ENCODE assay signal across 18 cellular contexts in the genomic region with DNA sequence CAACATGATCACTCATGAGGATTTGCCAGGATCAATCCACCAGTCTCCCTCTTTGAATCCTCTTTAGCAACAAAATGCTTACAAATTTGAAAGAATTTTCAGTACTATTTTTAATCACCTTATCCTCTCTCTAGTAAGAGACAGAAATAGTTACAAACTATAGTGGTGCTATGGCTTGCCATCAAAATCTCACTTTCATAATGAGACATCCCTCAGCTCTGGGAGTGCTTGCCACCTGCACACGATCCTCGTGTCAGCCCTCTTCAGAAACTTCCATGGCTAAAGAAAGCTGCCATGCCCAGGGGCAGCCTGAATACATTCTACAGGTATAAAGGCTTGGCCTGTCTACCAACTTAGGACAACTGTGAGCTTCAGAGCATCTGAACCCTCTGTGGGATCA. TPM values are rescaled to one million over a fixed set of nuclear protein-coding genes. Genes with fewer than 3 reads are reported as not detected.
A peak's percentile ranks its signal among the peaks of the same experiment; 100 is the strongest.
DNase-seq lines count a peak whose midpoint lies in the region; ATAC-seq, FAIRE-seq and TF ChIP-seq lines count a peak whose summit lies in the region.
"Had no signal": no experiment of that assay in that cellular context is flagged by ENCODE, and none has a peak within 500 bp of the region (broad histone marks: within the 10 kb centered on the region; RNA-seq: fewer than 3 reads in every experiment).

No MANE protein-coding gene starts in this region.

- peaks cover 10% of the 10 kb centered on the region in 2 donors for H3K9me3 Mint-ChIP-seq in activated T-cell treated with anti-CD3 and anti-CD28 coated beads, Interleukin-2, amount 50 U/mL, for 72 hours

- CTCF ChIA-PET in GM12878 (lab: Yijun Ruan, JAX), result interaction anchor here (1.1 kb wide), 1 partner anchor 38 kb away, joined by 3 read pairs; no protein-coding TSS in a partner anchor

- no peak for FAIRE-seq in GM12878 (lab: Jason Lieb, UNC)

- H3K36me3 ChIP-seq in GM12878 (ENCODE audit: control insufficient read depth in 2 of 2, insufficient read depth in 2 of 2, low read length in 1 of 2) (no peaks in the 10 kb centered on the region), testis (ENCODE audit: low read depth, missing control alignments) (no peaks in the 10 kb centered on the region)
- H3K36me3 ChIP-seq: gastroesophageal sphincter, thoracic aorta had no signal

- no peak for TF ChIP-seq CTCF in GM12878 (IDR thresholded peaks at IDR 0.05 in 2 of 3, conservative IDR thresholded peaks at IDR 0.05 in 1 of 3; ENCODE audit: control insufficient read depth in 2 of 3, extremely low read depth in 1 of 3, insufficient read depth in 1 of 3, low read depth in 3 of 3, low read length in 3 of 3)
- TF ChIP-seq CTCF in testis (IDR thresholded peaks at IDR 0.05), result no peak

- peaks cover 9 to 17% of the 10 kb centered on the region in 2 donors for H3K36me3 Mint-ChIP-seq in activated T-cell treated with anti-CD3 and anti-CD28 coated beads, Interleukin-2, amount 50 U/mL, for 72 hours (ENCODE audit: insufficient read depth in 2 of 2)

- POLR2A ChIA-PET in GM12878 (lab: Charles Lee), result no interaction called here

- no peak overlapping the region for H2AFZ ChIP-seq in GM12878 (ENCODE audit: control insufficient read depth, low read depth, low read length)

- peak; percentile 57 to 74 for ATAC-seq in activated T-cell treated with anti-CD3 and anti-CD28 coated beads, Interleukin-2, amount 50 U/mL, for 72 hours (replicated peaks in 1 of 2)
- ATAC-seq in GM21526 (IDR thresholded peaks at IDR 0.05; ENCODE audit: low FRiP score, unreplicated experiment), result peak; percentile 47
- ATAC-seq in HG03064 (IDR thresholded peaks at IDR 0.05; ENCODE audit: low read depth, unreplicated experiment), result peak; percentile 68
- peak; percentile 57 for ATAC-seq in GM12878
- ATAC-seq: gastroesophageal sphincter, WTC11 had no signal

- no peaks in the 10 kb centered on the region for H4K20me1 ChIP-seq in GM12878 (ENCODE audit: control insufficient read depth, insufficient read depth)

- no peak overlapping the region for H3K9ac ChIP-seq in GM12878 (ENCODE audit: control insufficient read depth, insufficient read depth, low read length)

- H3K27me3 Mint-ChIP-seq in activated T-cell treated with anti-CD3 and anti-CD28 coated beads, Interleukin-2, amount 50 U/mL, for 72 hours (ENCODE audit: low read depth), result no peaks in the 10 kb centered on the region

- TF ChIP-seq EP300 in GM12878 (IDR thresholded peaks at IDR 0.05; ENCODE audit: borderline replicate concordance in 1 of 2, control insufficient read depth in 1 of 2, low read depth in 2 of 2, low read length in 2 of 2), result no peak

- SMC1A ChIA-PET in GM12878 (lab: Charles Lee; ENCODE audit: uncharacterized antibody, unreplicated experiment), result interaction anchor here (1.3 kb wide), 1 partner anchor 32 kb away, joined by 3 read pairs; no protein-coding TSS in a partner anchor

- no peak overlapping the region for H3K27ac Mint-ChIP-seq in activated T-cell treated with anti-CD3 and anti-CD28 coated beads, Interleukin-2, amount 50 U/mL, for 72 hours
- H3K27ac Mint-ChIP-seq: nephron, WTC11 had no signal

- RAD21 ChIA-PET in GM12878 (lab: Charles Lee; ENCODE audit: unreplicated experiment), result no interaction called here

- H3K4me3 Mint-ChIP-seq in activated T-cell treated with anti-CD3 and anti-CD28 coated beads, Interleukin-2, amount 50 U/mL, for 72 hours, result no peak overlapping the region
- H3K4me3 Mint-ChIP-seq: activated T-cell treated with anti-CD3 and anti-CD28 coated beads, Interleukin-2, amount 50 U/mL, for 4 hours; nephron; WTC11 had no signal

- no peak for TF ChIP-seq POLR2A in GM12878 (IDR thresholded peaks at IDR 0.05; ENCODE audit: low read depth, low read length)
- no peak for TF ChIP-seq POLR2A in testis (IDR thresholded peaks at IDR 0.05)

- peaks cover 2% of the 10 kb centered on the region; the same call in 1 of the 2 replicates for H3K79me2 ChIP-seq in GM12878 (ENCODE audit: control insufficient read depth, insufficient read depth, low read length)

- H3K4me3 ChIP-seq in GM12878 (no peak overlapping the region), testis (no peak overlapping the region)
- H3K4me3 ChIP-seq: gastroesophageal sphincter, thoracic aorta had no signal

- H3K9me3 ChIP-seq in GM12878 (replicated peaks; ENCODE audit: control insufficient read depth, insufficient read depth, low read length) (peaks cover 10% of the 10 kb centered on the region), testis (no peaks in the 10 kb centered on the region)
- H3K9me3 ChIP-seq: thoracic aorta had no signal

- in situ Hi-C loops in GM12878 (cut with MboI), result loop anchor here (10.0 to 25.0 kb wide), 2 partner anchors 645 to 1252 kb away; partner anchors contain the start of gene PI4K2B

- WGBS in GM12878 (ENCODE audit: insufficient coverage, insufficient replicate concordance, low lambda C conversion rate, missing lambda C conversion rate), result 0% methylated on average over 2 of the region's 2 CpGs
- WGBS in testis, 2 donors, result 75 to 88% methylated on average over 2 of the region's 2 CpGs

- DNase-seq in activated T-cell treated with anti-CD3 and anti-CD28 coated beads, Interleukin-2, amount 50 U/mL, for 72 hours, result peak in 1 of 2 donors; percentile 7
- DNase-seq in activated T-cell treated with anti-CD3 and anti-CD28 coated beads, Interleukin-2, amount 50 U/mL, for 1 hour, result no peak
- DNase-seq in GM12878 (ENCODE audit: low read depth, low spot score) (no peak), hepatic stellate cell (ENCODE audit: low spot score) (no peak), testis (no peak), NCI-H446 (lab: John Stamatoyannopoulos, UW) (no peak)
- DNase-seq: activated T-cell treated with anti-CD3 and anti-CD28 coated beads, Interleukin-2, amount 50 U/mL, for 4 hours; Calu3; effector memory CD4-positive, alpha-beta T cell; kidney glomerular epithelial cell; NCI-H2081; NK-92 treated with Interleukin-12 subunit alpha and Interleukin-12 subunit beta, amount 100 ng/mL, for 24 hours had no signal

- intact Hi-C loops in GM12878 (cut with micrococcal nuclease; ENCODE audit: unreplicated experiment) (loop anchor here (10.0 kb wide), 1 partner anchor 645 kb away; the partner anchor contains the start of gene PI4K2B), testis (cut with DNase I; ENCODE audit: low total_unique reads) (no loop called here)

- H3K27ac ChIP-seq in GM12878 (ENCODE audit: control insufficient read depth, insufficient read depth), result no peak overlapping the region
- H3K27ac ChIP-seq in testis, result no peak overlapping the region
- H3K27ac ChIP-seq: gastroesophageal sphincter, thoracic aorta had no signal

- H3K4me2 ChIP-seq in GM12878 (ENCODE audit: control insufficient read depth, insufficient read depth), result peak overlapping the region; percentile 59

- H3K4me1 ChIP-seq in GM12878 (ENCODE audit: control insufficient read depth, insufficient read depth, low read length) (peaks cover 17% of the 10 kb centered on the region), testis (no peaks in the 10 kb centered on the region)

- no peaks in the 10 kb centered on the region for H3K27me3 ChIP-seq in GM12878 (replicated peaks in 1 of 2; ENCODE audit: control insufficient read depth in 2 of 2, insufficient read depth in 2 of 2, low read length in 1 of 2)
- H3K27me3 ChIP-seq in testis, result no peaks in the 10 kb centered on the region
- H3K27me3 ChIP-seq: gastroesophageal sphincter had no signal

- H3K4me1 Mint-ChIP-seq in activated T-cell treated with anti-CD3 and anti-CD28 coated beads, Interleukin-2, amount 50 U/mL, for 72 hours (ENCODE audit: low read depth), result peaks cover 16% of the 10 kb centered on the region
- H3K4me1 Mint-ChIP-seq: nephron had no signal

- BruUV-seq in GM12878 (replicated peaks; lab: Mats Ljungman, UMichigan), result no TSS peak

- TF ChIP-seq RAD21 in GM12878 (IDR thresholded peaks at IDR 0.05; ENCODE audit: insufficient read depth, low read depth, low read length), result no peak

TF ChIP-seq in GM12878, 131 proteins besides CTCF, POLR2A, EP300 and RAD21:
- TF ChIP-seq IKZF2 (IDR thresholded peaks at IDR 0.05) (no peak), RUNX3 (IDR thresholded peaks at IDR 0.05; ENCODE audit: low read length) (peak; percentile 28; the same call in 1 of the 2 replicates), JUNB (IDR thresholded peaks at IDR 0.05) (peak; percentile 58), IRF4 (IDR thresholded peaks at IDR 0.05; ENCODE audit: low read depth, low read length) (0 out of 2 replicates have a peak, but pooled peaks have one; percentile 27), KAT2A (conservative IDR thresholded peaks at IDR 0.05; ENCODE audit: control insufficient read depth, low read depth, low read length) (no peak), MEF2A (IDR thresholded peaks at IDR 0.05; ENCODE audit: insufficient read depth, low read depth, low read length) (peak; percentile 66; the same call in 1 of the 2 replicates), MEF2B (IDR thresholded peaks at IDR 0.05; ENCODE audit: partially characterized antibody, poor library complexity, severe bottlenecking) (peak; percentile 30), EED (IDR thresholded peaks at IDR 0.05; ENCODE audit: low read depth) (0 out of 2 replicates have a peak, but pooled peaks have one; percentile 29), TCF12 (IDR thresholded peaks at IDR 0.05; ENCODE audit: low read depth, low read length) (peak; percentile 40; the same call in 1 of the 2 replicates), NFIC (IDR thresholded peaks at IDR 0.05; ENCODE audit: low read depth, low read length) (no peak), EZH2 (IDR thresholded peaks at IDR 0.05; ENCODE audit: borderline replicate concordance, control insufficient read depth, low read depth, low read length) (no peak)

RNA-seq across cellular contexts. Expression of gene DHX15, which starts 5.1 kb away (rescaled TPM):
- 100 to 1,000 TPM; 145 to 150 TPM for total RNA-seq in activated T-cell treated with anti-CD3 and anti-CD28 coated beads, Interleukin-2, amount 50 U/mL, for 72 hours
- 593 and 596 TPM in 2 replicates for total RNA-seq in GM12878 (2013; cell fraction: nucleolus; rRNA removed)
- total RNA-seq in GM12878 (2014; rRNA removed), result 269 and 322 TPM in 2 replicates
- total RNA-seq in GM12878 (2014; rRNA removed; fragmentation: Illumina TruSeq; extraction: Trizol), result 223 and 228 TPM in 2 replicates
- 166 and 167 TPM in 2 replicates for total RNA-seq in GM12878 (2021)
- polyA plus RNA-seq in GM12878 (2011; ENCODE audit: low read depth), result 104 TPM
- polyA plus RNA-seq in GM12878 (2011; rRNA removed), result 242 and 333 TPM in 2 replicates
- polyA plus RNA-seq in GM12878 (2011; cell fraction: cytosol; rRNA removed), result 92.7 and 108 TPM in 2 replicates
- 256 and 313 TPM in 2 replicates for polyA plus RNA-seq in GM12878 (2011; cell fraction: nucleus; rRNA removed)
- polyA plus RNA-seq in GM12878 (2012), result 107 and 121 TPM in 2 replicates
- polyA plus RNA-seq in GM12878 (2014; fragmentation: Illumina TruSeq; extraction: Trizol), result 201 and 240 TPM in 2 replicates
- polyA plus RNA-seq in GM12878 (2014; fragmentation: Nextera tagmentation; extraction: Ambion mirVana), result 100 to 1,000 TPM; 177 to 181 TPM
- polyA plus RNA-seq in GM12878 (2014; rRNA removed), result 147 and 166 TPM in 2 replicates
- polyA plus RNA-seq in GM12878 (2016; fragmentation: Nextera tagmentation; extraction: Ambion mirVana), result 100 to 1,000 TPM; 179 to 186 TPM
- polyA minus RNA-seq in GM12878 (2011; rRNA and poly(A)+ RNA removed), result 190 and 275 TPM in 2 replicates
- polyA minus RNA-seq in GM12878 (2011; cell fraction: cytosol; rRNA and poly(A)+ RNA removed), result 59.9 and 67.4 TPM in 2 replicates
- 224 and 298 TPM in 2 replicates for polyA minus RNA-seq in GM12878 (2011; cell fraction: nucleus; rRNA and poly(A)+ RNA removed)
- total RNA-seq in testis, result 100 to 1,000 TPM; 123 to 136 TPM
- polyA plus RNA-seq in testis (ENCODE audit: insufficient read depth, low read depth, low replicate concordance), result 84.1 TPM
